ENCODE assay signal across 8 cellular contexts in genomic region chr2:85418132-85419008, GRCh38. TPM values are rescaled to one million over a fixed set of nuclear protein-coding genes. Genes with fewer than 3 reads are reported as not detected.
DNase-seq lines count a peak whose midpoint lies in the region; ATAC-seq and TF ChIP-seq lines count a peak whose summit lies in the region.

TSS of gene SH2D6 (plus strand) at chr2:85418714. CDS start at chr2:85429466, 10,752 bp downstream.

- TF ChIP-seq POLR2A in gastroesophageal sphincter (IDR thresholded peaks at IDR 0.05): peak; percentile 27 to 49

- peaks cover 30% of the 10 kb centered on the region for H3K27me3 Mint-ChIP-seq in GM23338 (ENCODE audit: insufficient read depth, low read depth, poor library complexity)
- peaks cover 3% of the 10 kb centered on the region for H3K27me3 Mint-ChIP-seq in activated naive CD4-positive, alpha-beta T cell treated with anti-CD3 and anti-CD28 coated beads for 36 hours (ENCODE audit: low read depth)

- H3K4me1 ChIP-seq in ES-I3 (ENCODE audit: insufficient read depth, low read length) (peaks cover 18% of the 10 kb centered on the region), GM23338 (ENCODE audit: insufficient read depth) (peaks cover 29% of the 10 kb centered on the region), SJSA1 (replicated peaks) (peaks cover 26% of the 10 kb centered on the region), gastroesophageal sphincter (peaks cover 0 to 47% (median 20%) of the 10 kb centered on the region in 3 donors)

- peak within 1 kb of the TSS; percentile 94 for H3K4me2 ChIP-seq in GM23338

- intact Hi-C loops in activated naive CD4-positive, alpha-beta T cell treated with anti-CD3 and anti-CD28 coated beads for 36 hours (cut with micrococcal nuclease): loop anchor here (1.0 to 10.0 kb wide), 6 partner anchors 13 to 686 kb away; partner anchors contain the start of genes ELMOD3, GGCX, POLR1A and PTCD3

- peaks cover 13% of the 10 kb centered on the region; the same call in 1 of the 2 replicates for H3F3A ChIP-seq in GM23338 (replicated peaks; ENCODE audit: low read depth)

- H3K4me1 Mint-ChIP-seq in GM23338: peaks cover 29% of the 10 kb centered on the region
- H3K4me1 Mint-ChIP-seq in activated naive CD4-positive, alpha-beta T cell treated with anti-CD3 and anti-CD28 coated beads for 36 hours (ENCODE audit: low read depth): peaks cover 21% of the 10 kb centered on the region

- H3K9me2 ChIP-seq in GM23338 (ENCODE audit: insufficient read depth): no peaks in the 10 kb centered on the region

- H2AFZ ChIP-seq in GM23338: peak within 1 kb of the TSS; percentile 98; the same call in 1 of the 2 replicates

- TF ChIP-seq CTCF in GM23338 (conservative IDR thresholded peaks at IDR 0.05; ENCODE audit: low read depth in 2 of 2) (no peak), gastroesophageal sphincter (IDR thresholded peaks at IDR 0.05) (no peak)

- H3K4me3 Mint-ChIP-seq in GM23338: peak within 1 kb of the TSS; percentile 83
- peak within 1 kb of the TSS; percentile 94 for H3K4me3 Mint-ChIP-seq in activated naive CD4-positive, alpha-beta T cell treated with anti-CD3 and anti-CD28 coated beads for 36 hours

- peak within 1 kb of the TSS; percentile 90 for H3K9ac ChIP-seq in ES-I3 (ENCODE audit: low read depth, low read length)

- H3K27ac ChIP-seq in GM23338 (ENCODE audit: low read depth) (peak within 1 kb of the TSS; percentile 94), SJSA1 (peak within 1 kb of the TSS; percentile 87), gastroesophageal sphincter (peak within 1 kb of the TSS; percentile 54 to 97 (median 91))

- H3K9me3 ChIP-seq in ES-I3 (ENCODE audit: control insufficient read depth, insufficient read depth, low read length) (no peaks in the 10 kb centered on the region), SJSA1 (replicated peaks) (no peaks in the 10 kb centered on the region), gastroesophageal sphincter (no peaks in the 10 kb centered on the region)

- CTCF ChIA-PET in activated naive CD4-positive, alpha-beta T cell treated with anti-CD3 and anti-CD28 coated beads for 36 hours (lab: Charles Lee): interaction anchor here (0.7 to 9.9 kb wide), 10 partner anchors 11 to 219 kb away, joined by 3 to 282 read pairs (median 20); partner anchors contain the start of gene MAT2A

- peaks cover 4% of the 10 kb centered on the region; the same call in 1 of the 2 replicates for H3K79me2 ChIP-seq in GM23338 (replicated peaks; ENCODE audit: insufficient read depth)

- H4K20me1 ChIP-seq in GM23338 (replicated peaks; ENCODE audit: insufficient read depth): no peaks in the 10 kb centered on the region

- ATAC-seq in GM23338 (peak; percentile 74), gastroesophageal sphincter (peak; percentile 87)

- H3K4me3 ChIP-seq in GM23338: peak within 1 kb of the TSS; percentile 93
- peak within 1 kb of the TSS; percentile 55 for H3K4me3 ChIP-seq in SJSA1
- H3K4me3 ChIP-seq in gastroesophageal sphincter: peak within 1 kb of the TSS; percentile 44 to 62

- no peaks in the 10 kb centered on the region; the same call in 2 of the 3 replicates for H3K36me3 Mint-ChIP-seq in GM23338 (ENCODE audit: low read depth)
- H3K36me3 Mint-ChIP-seq in activated naive CD4-positive, alpha-beta T cell treated with anti-CD3 and anti-CD28 coated beads for 36 hours (ENCODE audit: low read depth): no peaks in the 10 kb centered on the region

- H3K27ac Mint-ChIP-seq in GM23338: peak within 1 kb of the TSS; percentile 96
- peak within 1 kb of the TSS; percentile 97 for H3K27ac Mint-ChIP-seq in activated naive CD4-positive, alpha-beta T cell treated with anti-CD3 and anti-CD28 coated beads for 36 hours

- no peaks in the 10 kb centered on the region for H3K9me3 Mint-ChIP-seq in GM23338
- no peaks in the 10 kb centered on the region for H3K9me3 Mint-ChIP-seq in activated naive CD4-positive, alpha-beta T cell treated with anti-CD3 and anti-CD28 coated beads for 36 hours

- TF ChIP-seq EP300 in gastroesophageal sphincter (IDR thresholded peaks at IDR 0.05): no peak

- 0% methylated on average over 2 to 5 of the region's 57 CpGs for WGBS in gastroesophageal sphincter (ENCODE audit: low coverage in 1 of 2), 2 donors

- H3K27me3 ChIP-seq in GM23338 (ENCODE audit: insufficient read depth) (no peaks in the 10 kb centered on the region), SJSA1 (replicated peaks) (no peaks in the 10 kb centered on the region), gastroesophageal sphincter (no peaks in the 10 kb centered on the region)

- H3K36me3 ChIP-seq in ES-I3 (ENCODE audit: insufficient read depth, low read length) (no peaks in the 10 kb centered on the region), GM23338 (ENCODE audit: insufficient read depth) (no peaks in the 10 kb centered on the region), SJSA1 (no peaks in the 10 kb centered on the region), gastroesophageal sphincter (no peaks in the 10 kb centered on the region)

- peak; percentile 94 for DNase-seq in GM23338 (ENCODE audit: low spot score)
- peak; percentile 81 to 83 for DNase-seq in Kasumi-1 (lab: John Stamatoyannopoulos, UW)
- DNase-seq in SJSA1 (ENCODE audit: low read depth in 1 of 2, low spot score in 2 of 2): peak; percentile 84 to 92
- peak; percentile 85 for DNase-seq in activated naive CD4-positive, alpha-beta T cell treated with anti-CD3 and anti-CD28 coated beads for 36 hours
- peak in 54 of 56 donors; percentile 53 to 97 (median 87) for DNase-seq in nucleus accumbens (lab: John Stamatoyannopoulos, UW)
- DNase-seq in superior temporal gyrus (ENCODE audit: extremely low spot score): peak; percentile 90

TF ChIP-seq in GM23338, 12 proteins besides CTCF, POLR2A, EP300 and RAD21:
- 0 out of 2 replicates have a peak, but pooled peaks have one; percentile 66 for TF ChIP-seq POLR2AphosphoS5 (IDR thresholded peaks at IDR 0.05; ENCODE audit: low read depth)
- TF ChIP-seq REST (IDR thresholded peaks at IDR 0.05; ENCODE audit: unreplicated experiment): no peak
- TF ChIP-seq CREB1 (CRISPR knock-in tag; IDR thresholded peaks at IDR 0.05; ENCODE audit: low read depth): peak; percentile 48; the same call in 1 of the 2 replicates
- TF ChIP-seq ETS1 (IDR thresholded peaks at IDR 0.05): peak; percentile 93
- no peak for TF ChIP-seq EZH2 (IDR thresholded peaks at IDR 0.05; ENCODE audit: low read depth, unreplicated experiment)

RNA-seq across cellular contexts. Expression of gene SH2D6, which starts in this region (rescaled TPM):
- total RNA-seq in GM23338 (2014; rRNA removed; shearing (Covaris generic)): not detected in 2 replicates
- 0.26 and 0.37 TPM in 2 replicates for polyA plus RNA-seq in GM23338 (2016; fragmentation: Nextera tagmentation; extraction: Ambion mirVana)
- not detected in 2 replicates for total RNA-seq in SJSA1 (2014; rRNA removed; shearing (Covaris generic))
- total RNA-seq in activated naive CD4-positive, alpha-beta T cell treated with anti-CD3 and anti-CD28 coated beads for 36 hours: under 1 TPM; 0.40 to 0.88 TPM
- not detected for total RNA-seq in gastroesophageal sphincter

Comparison
In these comparisons a context has a peak if more than half of its experiments do, and no peak if none do; other contexts are left out.
1. Peak in every context shown above with its lines: DNase-seq, ATAC-seq, H3K4me3 ChIP-seq and H3K27ac ChIP-seq.
2. Peak in DNase-seq, ATAC-seq, H3K4me3 ChIP-seq, H3K27ac ChIP-seq and H3K4me2 ChIP-seq in GM23338; RNA of the gene not detected or under 1 TPM.
3. Peak in DNase-seq, H3K4me3 ChIP-seq and H3K27ac ChIP-seq in SJSA1; RNA of the gene not detected or under 1 TPM.
4. Peak in DNase-seq in activated naive CD4-positive, alpha-beta T cell treated with anti-CD3 and anti-CD28 coated beads for 36 hours; RNA of the gene not detected or under 1 TPM.
5. Peak in ATAC-seq, H3K4me3 ChIP-seq and H3K27ac ChIP-seq in gastroesophageal sphincter; RNA of the gene not detected or under 1 TPM.